Comparison of ENCODE assay signal across 24 cellular contexts in genomic region chr1:234231893-234232276, GRCh38.
"Had no signal": no experiment of that assay in that cellular context is flagged by ENCODE, and none has a peak within 500 bp of the region (broad histone marks: within the 10 kb centered on the region; RNA-seq: fewer than 3 reads in every experiment).

No MANE protein-coding gene starts in this region.

- H3K4me3 ChIP-seq: gastroesophageal sphincter, spleen, thoracic aorta, uterus had no signal

- H3K4me1 Mint-ChIP-seq: T-helper 17 cell had no signal

- H3K4me1 ChIP-seq: gastroesophageal sphincter, uterus had no signal

- DNase-seq: activated CD4-positive, alpha-beta memory T cell treated with anti-CD3 and anti-CD28 coated beads, Interleukin-2, amount 10 ng/mL, durations not matched to agents 7 days and 5 days; activated CD4-positive, alpha-beta T cell treated with anti-CD3 and anti-CD28 coated beads, Interleukin-2, amount 10 ng/mL, durations not matched to agents 24 days and 14 days; activated CD4-positive, CD25-positive, alpha-beta regulatory T cell treated with anti-CD3 and anti-CD28 coated beads, Interleukin-2, amount 50 U/mL, for 72 hours; activated effector memory CD4-positive, alpha-beta T cell treated with anti-CD3 and anti-CD28 coated beads, Interleukin-2, amount 50 U/mL, for 16 hours; activated T-cell treated with anti-CD3 and anti-CD28 coated beads, Interleukin-2, amount 50 U/mL, for 1 hour; anterior cingulate cortex; effector CD8-positive, alpha-beta T cell; erythroblast; hippocampal formation; kidney; left colon; mammary epithelial cell; occipital lobe; right cardiac atrium; spleen; T1000; uterus had no signal

- H3K9me3 Mint-ChIP-seq: activated CD4-positive, alpha-beta memory T cell treated with anti-CD3 and anti-CD28 coated beads, Interleukin-2, amount 10 ng/mL, durations not matched to agents 7 days and 5 days; activated CD4-positive, alpha-beta T cell treated with anti-CD3 and anti-CD28 coated beads, Interleukin-2, amount 10 ng/mL, durations not matched to agents 24 days and 14 days; activated naive CD4-positive, alpha-beta T cell treated with anti-CD3 and anti-CD28 coated beads, Interleukin-2, amount 10 ng/mL, durations not matched to agents 7 days and 5 days; activated T-helper 1 cell treated with anti-CD3 and anti-CD28 coated beads, Interleukin-12 subunit alpha, Interleukin-12 subunit beta, Interleukin-2, Interleukin-4 antibody, amounts not matched to agents 30 ng/mL and 10 ng/mL and 1 ng/mL, durations not matched to agents 14 hours and 24 hours and 36 hours; central memory CD8-positive, alpha-beta T cell had no signal

- H3K36me3 ChIP-seq: gastroesophageal sphincter, spleen, thoracic aorta, uterus, WERI-Rb-1 had no signal

- H3K4me3 Mint-ChIP-seq: activated CD4-positive, alpha-beta memory T cell treated with anti-CD3 and anti-CD28 coated beads, Interleukin-2, amount 10 ng/mL, durations not matched to agents 7 days and 5 days; activated CD4-positive, alpha-beta T cell treated with anti-CD3 and anti-CD28 coated beads, Interleukin-2, amount 10 ng/mL, durations not matched to agents 24 days and 14 days; activated naive CD4-positive, alpha-beta T cell treated with anti-CD3 and anti-CD28 coated beads, Interleukin-2, amount 10 ng/mL, durations not matched to agents 7 days and 5 days; activated T-helper 1 cell treated with anti-CD3 and anti-CD28 coated beads, Interleukin-12 subunit alpha, Interleukin-12 subunit beta, Interleukin-2, Interleukin-4 antibody, amounts not matched to agents 30 ng/mL and 10 ng/mL and 1 ng/mL, durations not matched to agents 14 hours and 24 hours and 36 hours; central memory CD8-positive, alpha-beta T cell had no signal

- H3K27me3 ChIP-seq: uterus had no signal

- ATAC-seq: gastroesophageal sphincter had no signal

- H3K9me3 ChIP-seq: gastroesophageal sphincter, spleen, thoracic aorta, uterus had no signal

- H3K27ac Mint-ChIP-seq: activated CD4-positive, alpha-beta memory T cell treated with anti-CD3 and anti-CD28 coated beads, Interleukin-2, amount 10 ng/mL, durations not matched to agents 7 days and 5 days; activated CD4-positive, alpha-beta T cell treated with anti-CD3 and anti-CD28 coated beads, Interleukin-2, amount 10 ng/mL, durations not matched to agents 24 days and 14 days; activated naive CD4-positive, alpha-beta T cell treated with anti-CD3 and anti-CD28 coated beads, Interleukin-2, amount 10 ng/mL, durations not matched to agents 7 days and 5 days; activated T-helper 1 cell treated with anti-CD3 and anti-CD28 coated beads, Interleukin-12 subunit alpha, Interleukin-12 subunit beta, Interleukin-2, Interleukin-4 antibody, amounts not matched to agents 30 ng/mL and 10 ng/mL and 1 ng/mL, durations not matched to agents 14 hours and 24 hours and 36 hours; T-helper 17 cell had no signal

- H3K27ac ChIP-seq: gastroesophageal sphincter, spleen, thoracic aorta, uterus, WERI-Rb-1 had no signal
